ENCODE assay signal across 10 cellular contexts in the genomic region with DNA sequence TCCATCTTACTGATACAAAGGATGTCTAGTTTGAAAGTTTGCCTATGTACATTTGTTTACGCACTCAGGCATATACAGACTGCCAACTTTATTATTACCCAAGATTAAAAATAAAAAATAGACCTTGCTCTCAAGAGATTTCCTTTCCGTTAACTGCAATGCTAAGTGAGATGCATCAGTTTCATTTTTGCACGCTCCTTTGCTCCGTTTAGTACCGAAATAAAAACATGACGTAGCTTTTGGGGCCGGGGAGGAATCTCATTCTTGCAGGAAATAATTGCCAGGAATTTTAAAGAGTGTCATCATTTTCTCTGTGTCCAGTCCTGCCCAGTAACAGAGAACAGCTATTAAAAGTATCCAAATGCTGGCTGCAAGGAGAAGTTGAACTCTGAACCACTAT.
A peak's percentile ranks its signal among the peaks of the same experiment; 100 is the strongest.
DNase-seq lines count a peak whose midpoint lies in the region; ATAC-seq and TF ChIP-seq lines count a peak whose summit lies in the region.
"Had no signal": no experiment of that assay in that cellular context is flagged by ENCODE, and none has a peak within 500 bp of the region (broad histone marks: within the 10 kb centered on the region; RNA-seq: fewer than 3 reads in every experiment).

No MANE protein-coding gene starts in this region.

- H3F3A ChIP-seq in smooth muscle cell (ENCODE audit: low read depth), result no peaks in the 10 kb centered on the region

- H2BK5ac ChIP-seq in neuronal stem cell (ENCODE audit: low read length), result no peak overlapping the region

- H2BK120ac ChIP-seq in neuronal stem cell (ENCODE audit: low read depth, low read length), result no peak overlapping the region

- no peak overlapping the region for H3K18ac ChIP-seq in neuronal stem cell (ENCODE audit: low read length)

- H3K4me3 ChIP-seq in fibroblast of the aortic adventitia (ENCODE audit: low read depth, low read length) (peak overlapping the region; percentile 10), smooth muscle cell (no peak overlapping the region), hepatocyte (no peak overlapping the region), neuronal stem cell (ENCODE audit: low read length in 2 of 2) (no peak overlapping the region)

- H3K79me2 ChIP-seq in smooth muscle cell (ENCODE audit: low read depth) (no peaks in the 10 kb centered on the region), hepatocyte (no peaks in the 10 kb centered on the region)

- no peak overlapping the region for H3K14ac ChIP-seq in neuronal stem cell (ENCODE audit: low read length)

- no peak overlapping the region for H3K4ac ChIP-seq in neuronal stem cell (ENCODE audit: low read length)

- H3K4me2 ChIP-seq in smooth muscle cell, result peak overlapping the region; percentile 27
- no peak overlapping the region for H3K4me2 ChIP-seq in hepatocyte
- no peak overlapping the region for H3K4me2 ChIP-seq in neuronal stem cell (ENCODE audit: insufficient read depth, low read length, poor library complexity, severe bottlenecking)

- H3K23ac ChIP-seq in neuronal stem cell (ENCODE audit: low read depth, low read length, poor library complexity), result no peak overlapping the region

- H4K20me1 ChIP-seq in smooth muscle cell (ENCODE audit: low read depth) (no peaks in the 10 kb centered on the region), hepatocyte (ENCODE audit: insufficient read depth, poor library complexity, severe bottlenecking) (no peaks in the 10 kb centered on the region)

- H3K27me3 ChIP-seq in smooth muscle cell (ENCODE audit: low read depth) (no peaks in the 10 kb centered on the region), hepatocyte (no peaks in the 10 kb centered on the region), neuronal stem cell (ENCODE audit: control insufficient read depth in 3 of 3, insufficient read depth in 3 of 3, low read depth in 1 of 3, low read length in 3 of 3) (no peaks in the 10 kb centered on the region)
- H3K27me3 ChIP-seq: foreskin keratinocyte had no signal

- H3K27ac ChIP-seq in smooth muscle cell (ENCODE audit: low read depth) (peak overlapping the region; percentile 47), hepatocyte (no peak overlapping the region), neuronal stem cell (replicated peaks; ENCODE audit: low read length) (no peak overlapping the region)
- H3K27ac ChIP-seq: foreskin keratinocyte had no signal

- no peaks in the 10 kb centered on the region for H3K36me3 ChIP-seq in smooth muscle cell (ENCODE audit: low read depth)
- no peaks in the 10 kb centered on the region for H3K36me3 ChIP-seq in hepatocyte (replicated peaks; ENCODE audit: insufficient read depth, low read depth)
- H3K36me3 ChIP-seq in neuronal stem cell (replicated peaks in 1 of 2; ENCODE audit: control insufficient read depth in 2 of 2, insufficient read depth in 2 of 2, low read length in 2 of 2), result no peaks in the 10 kb centered on the region

- H2AK5ac ChIP-seq in neuronal stem cell (ENCODE audit: low read depth, low read length), result no peak overlapping the region

- no peak overlapping the region for H2BK12ac ChIP-seq in neuronal stem cell (ENCODE audit: low read length)

- H3K79me1 ChIP-seq in neuronal stem cell (ENCODE audit: low read depth, low read length), result no peaks in the 10 kb centered on the region

- TF ChIP-seq CTCF in fibroblast of the aortic adventitia (IDR thresholded peaks at IDR 0.05; ENCODE audit: insufficient read depth, low read length) (no peak), smooth muscle cell (IDR thresholded peaks at IDR 0.05; ENCODE audit: borderline replicate concordance, insufficient read depth, poor library complexity, severe bottlenecking) (no peak), hepatocyte (IDR thresholded peaks at IDR 0.05; ENCODE audit: poor library complexity) (no peak)

- H2AFZ ChIP-seq in smooth muscle cell (ENCODE audit: low read depth) (no peak overlapping the region), hepatocyte (no peak overlapping the region), neuronal stem cell (ENCODE audit: low read length) (no peak overlapping the region)

- no peak overlapping the region for H4K91ac ChIP-seq in neuronal stem cell (ENCODE audit: low read depth, low read length, poor library complexity)

- peak; percentile 51 for DNase-seq in fibroblast of the aortic adventitia (ENCODE audit: low read depth)
- DNase-seq in smooth muscle cell (lab: John Stamatoyannopoulos, UW; ENCODE audit: unreplicated experiment), result no peak
- DNase-seq in GF-D8 (lab: John Stamatoyannopoulos, UW), result no peak
- DNase-seq in hepatocyte (ENCODE audit: low spot score), result no peak
- DNase-seq in AG08396 (ENCODE audit: low spot score), result no peak
- DNase-seq in neuronal stem cell (ENCODE audit: low spot score), result no peak
- DNase-seq: NCI-H2029 treated with DMSO at 0.1 percent for 48 hours had no signal

- H3K9ac ChIP-seq in smooth muscle cell (ENCODE audit: low read depth), result no peak overlapping the region
- no peak overlapping the region for H3K9ac ChIP-seq in neuronal stem cell (ENCODE audit: low read depth, low read length, poor library complexity)

- H3K9me2 ChIP-seq in hepatocyte (replicated peaks; ENCODE audit: insufficient read depth), result no peaks in the 10 kb centered on the region

- ATAC-seq in GM18858 (IDR thresholded peaks at IDR 0.05; ENCODE audit: unreplicated experiment) (peak; percentile 22), HG03342 (IDR thresholded peaks at IDR 0.05; ENCODE audit: unreplicated experiment) (peak; percentile 37)

- 72% methylated on average over 7 of the region's 7 CpGs for WGBS in smooth muscle cell (ENCODE audit: low lambda C conversion rate)
- WGBS in hepatocyte (ENCODE audit: low lambda C conversion rate, missing lambda C conversion rate), result 84% methylated on average over 7 of the region's 7 CpGs
- no CpG with 5 or more reads among the region's 7 CpGs for WGBS in neuronal stem cell (ENCODE audit: extremely low coverage in 2 of 2, insufficient read length in 2 of 2, insufficient replicate concordance in 1 of 2), 2 donors

- no peak overlapping the region for H2BK15ac ChIP-seq in neuronal stem cell (ENCODE audit: low read length)

- no peaks in the 10 kb centered on the region for H3K4me1 ChIP-seq in smooth muscle cell (ENCODE audit: low read depth)
- peaks cover 3% of the 10 kb centered on the region for H3K4me1 ChIP-seq in hepatocyte (ENCODE audit: insufficient read depth)
- peaks cover 0 to 7% of the 10 kb centered on the region in 2 donors for H3K4me1 ChIP-seq in neuronal stem cell (ENCODE audit: control insufficient read depth in 2 of 2, insufficient read depth in 1 of 2, low read depth in 1 of 2, low read length in 2 of 2)

- no peak overlapping the region for H4K8ac ChIP-seq in neuronal stem cell (ENCODE audit: low read depth, low read length)

- no peaks in the 10 kb centered on the region for H3K9me3 ChIP-seq in smooth muscle cell (replicated peaks; ENCODE audit: low read depth)
- no peaks in the 10 kb centered on the region for H3K9me3 ChIP-seq in hepatocyte (ENCODE audit: low read depth)
- no peaks in the 10 kb centered on the region for H3K9me3 ChIP-seq in neuronal stem cell (replicated peaks in 1 of 2; ENCODE audit: control insufficient read depth in 2 of 2, insufficient read depth in 1 of 2, low read depth in 1 of 2, low read length in 2 of 2)
